ENCODE assay signal across 1 cellular context in the genomic region with DNA sequence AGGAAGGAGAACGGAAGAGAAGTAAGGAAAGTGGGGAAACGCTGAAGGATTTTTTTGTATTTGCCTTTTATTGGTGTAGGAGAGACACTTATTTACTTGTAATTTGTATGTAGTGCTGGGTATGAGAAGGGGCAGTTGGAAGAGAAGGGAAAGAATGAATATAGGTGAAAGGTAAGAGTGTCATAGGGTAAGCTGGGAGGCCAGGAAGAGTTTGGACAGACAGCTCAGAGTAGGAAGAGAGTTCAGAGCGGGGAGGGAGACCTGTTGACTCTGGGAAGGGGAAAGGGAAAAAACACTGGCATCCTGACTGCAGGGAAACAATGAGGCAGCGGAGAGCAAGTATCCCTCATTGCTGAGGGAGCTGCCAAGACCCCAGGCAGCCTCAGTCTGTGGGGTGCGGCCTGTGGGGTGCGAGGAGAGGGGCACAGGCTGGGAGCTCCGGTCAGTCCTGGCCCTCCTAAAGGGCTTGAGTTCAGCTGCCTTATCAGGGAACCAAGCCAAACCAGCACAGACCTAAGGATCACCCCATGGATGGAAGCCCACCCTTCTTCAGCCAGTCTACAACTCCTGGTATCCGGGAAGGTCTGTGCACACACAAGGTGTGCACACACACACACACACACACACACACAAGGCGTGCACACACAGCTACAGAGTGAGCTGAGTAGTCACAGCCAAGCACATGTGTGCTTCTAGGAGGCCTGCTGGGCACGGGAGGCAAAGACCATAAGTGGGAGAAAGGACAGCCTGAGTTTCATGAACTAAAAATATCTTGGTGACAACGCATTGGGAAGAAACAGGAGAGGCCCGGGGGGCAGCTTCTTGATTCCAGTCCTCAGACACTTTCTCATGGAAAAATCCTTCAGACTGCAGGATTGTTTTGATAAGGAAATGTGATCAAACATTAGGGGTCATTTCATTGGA.
TF ChIP-seq lines count a peak whose summit lies in the region.

No MANE protein-coding gene starts in this region.

TF ChIP-seq in HEK293, 187 proteins besides CTCF, POLR2A, EP300 and RAD21 (continued from another document):
- TF ChIP-seq ZNF610 (tag by site-specific recombination; IDR thresholded peaks at IDR 0.05; ENCODE audit: borderline replicate concordance): no peak
- 0 out of 2 replicates have a peak, but pooled peaks have one; percentile 16 for TF ChIP-seq IKZF3 (tag by site-specific recombination; IDR thresholded peaks at IDR 0.05)
- TF ChIP-seq ZBTB11 (tag by site-specific recombination; conservative IDR thresholded peaks at IDR 0.05; ENCODE audit: low read depth): no peak
- TF ChIP-seq ZNF341 (tag by site-specific recombination; IDR thresholded peaks at IDR 0.05; ENCODE audit: low read depth): no peak
- peak; percentile 78; the same call in 1 of the 2 replicates for TF ChIP-seq ZIC2 (tag by site-specific recombination; IDR thresholded peaks at IDR 0.05)
- 0 out of 2 replicates have a peak, but pooled peaks have one; percentile 14 for TF ChIP-seq PRDM4 (tag by site-specific recombination; IDR thresholded peaks at IDR 0.05)
- TF ChIP-seq ZNF214 (tag by site-specific recombination; IDR thresholded peaks at IDR 0.05; ENCODE audit: borderline replicate concordance): no peak
- TF ChIP-seq ZNF248 (tag by site-specific recombination; IDR thresholded peaks at IDR 0.05): no peak
- TF ChIP-seq ZNF335 (tag by site-specific recombination; conservative IDR thresholded peaks at IDR 0.05): peak; percentile 32
- peak; percentile 98 for TF ChIP-seq SCRT1 (tag by site-specific recombination; IDR thresholded peaks at IDR 0.05; ENCODE audit: borderline replicate concordance)
- TF ChIP-seq ZNF366 (tag by site-specific recombination; conservative IDR thresholded peaks at IDR 0.05): peak; percentile 69
- TF ChIP-seq ZNF473 (tag by site-specific recombination; IDR thresholded peaks at IDR 0.05): no peak
- TF ChIP-seq, protein P1, sequence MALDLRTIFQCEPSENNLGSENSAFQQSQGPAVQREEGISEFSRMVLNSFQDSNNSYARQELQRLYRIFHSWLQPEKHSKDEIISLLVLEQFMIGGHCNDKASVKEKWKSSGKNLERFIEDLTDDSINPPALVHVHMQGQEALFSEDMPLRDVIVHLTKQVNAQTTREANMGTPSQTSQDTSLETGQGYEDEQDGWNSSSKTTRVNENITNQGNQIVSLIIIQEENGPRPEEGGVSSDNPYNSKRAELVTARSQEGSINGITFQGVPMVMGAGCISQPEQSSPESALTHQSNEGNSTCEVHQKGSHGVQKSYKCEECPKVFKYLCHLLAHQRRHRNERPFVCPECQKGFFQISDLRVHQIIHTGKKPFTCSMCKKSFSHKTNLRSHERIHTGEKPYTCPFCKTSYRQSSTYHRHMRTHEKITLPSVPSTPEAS (tag by site-specific recombination; IDR thresholded peaks at IDR 0.05): peak; percentile 92
- TF ChIP-seq TRIM28 (IDR thresholded peaks at IDR 0.05; ENCODE audit: borderline replicate concordance, low read length): peak; percentile 33; the same call in 1 of the 2 replicates
- no peak for TF ChIP-seq BCL6B (tag by site-specific recombination; IDR thresholded peaks at IDR 0.05)
- 0 out of 2 replicates have a peak, but pooled peaks have one; percentile 4 for TF ChIP-seq ZNF292 (tag by site-specific recombination; IDR thresholded peaks at IDR 0.05; ENCODE audit: borderline replicate concordance, low read depth)
- TF ChIP-seq GLIS1 (tag by site-specific recombination; IDR thresholded peaks at IDR 0.05): peak; percentile 64
- 0 out of 2 replicates have a peak, but pooled peaks have one; percentile 18 for TF ChIP-seq ZBTB17 (tag by site-specific recombination; IDR thresholded peaks at IDR 0.05)
- TF ChIP-seq, protein P2, sequence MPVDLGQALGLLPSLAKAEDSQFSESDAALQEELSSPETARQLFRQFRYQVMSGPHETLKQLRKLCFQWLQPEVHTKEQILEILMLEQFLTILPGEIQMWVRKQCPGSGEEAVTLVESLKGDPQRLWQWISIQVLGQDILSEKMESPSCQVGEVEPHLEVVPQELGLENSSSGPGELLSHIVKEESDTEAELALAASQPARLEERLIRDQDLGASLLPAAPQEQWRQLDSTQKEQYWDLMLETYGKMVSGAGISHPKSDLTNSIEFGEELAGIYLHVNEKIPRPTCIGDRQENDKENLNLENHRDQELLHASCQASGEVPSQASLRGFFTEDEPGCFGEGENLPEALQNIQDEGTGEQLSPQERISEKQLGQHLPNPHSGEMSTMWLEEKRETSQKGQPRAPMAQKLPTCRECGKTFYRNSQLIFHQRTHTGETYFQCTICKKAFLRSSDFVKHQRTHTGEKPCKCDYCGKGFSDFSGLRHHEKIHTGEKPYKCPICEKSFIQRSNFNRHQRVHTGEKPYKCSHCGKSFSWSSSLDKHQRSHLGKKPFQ (tag by site-specific recombination; IDR thresholded peaks at IDR 0.05): 0 out of 2 replicates have a peak, but pooled peaks have one; percentile 31
- no peak for TF ChIP-seq ZSCAN16 (tag by site-specific recombination; IDR thresholded peaks at IDR 0.05)
- TF ChIP-seq SALL2 (tag by site-specific recombination; IDR thresholded peaks at IDR 0.05; ENCODE audit: borderline replicate concordance): no peak
- peak; percentile 40; the same call in 1 of the 2 replicates for TF ChIP-seq ZSCAN30 (tag by site-specific recombination; IDR thresholded peaks at IDR 0.05)
- TF ChIP-seq SCRT2 (tag by site-specific recombination; IDR thresholded peaks at IDR 0.05): peak; percentile 98
- TF ChIP-seq HOXA7 (CRISPR knock-in tag; IDR thresholded peaks at IDR 0.05; ENCODE audit: borderline replicate concordance): no peak
- TF ChIP-seq PRDM6 (tag by site-specific recombination; IDR thresholded peaks at IDR 0.05): no peak
- peak; percentile 65 for TF ChIP-seq ZBTB20 (tag by site-specific recombination; IDR thresholded peaks at IDR 0.05)
